In genomic region chr3:188486952-188487351, GRCh38 we compare ENCODE assay signal across 22 cellular contexts.
DNase-seq lines count a peak whose midpoint lies in the region; ATAC-seq, FAIRE-seq and TF ChIP-seq lines count a peak whose summit lies in the region.
"Had no signal": no experiment of that assay in that cellular context is flagged by ENCODE, and none has a peak within 500 bp of the region (broad histone marks: within the 10 kb centered on the region; RNA-seq: fewer than 3 reads in every experiment).

No MANE protein-coding gene starts in this region.

- peaks cover 18% of the 10 kb centered on the region for H3K9me3 Mint-ChIP-seq in activated CD4-positive, alpha-beta T cell treated with anti-CD3 and anti-CD28 coated beads, Interleukin-2, amount 10 ng/mL, durations not matched to agents 24 days and 14 days
- H3K9me3 Mint-ChIP-seq in osteocyte (ENCODE audit: unreplicated experiment): no peaks in the 10 kb centered on the region
- peaks cover 2% of the 10 kb centered on the region for H3K9me3 Mint-ChIP-seq in activated T-helper 17 cell treated with anti-CD3 and anti-CD28 coated beads, Interleukin-2, amount 50 U/mL, for 72 hours

- no peak overlapping the region for H2BK120ac ChIP-seq in H1 (replicated peaks; ENCODE audit: low read depth, low read length)

- H3K56ac ChIP-seq in H1 (replicated peaks; ENCODE audit: insufficient read length, low read depth, low read length): no peak overlapping the region

- H3K4me3 Mint-ChIP-seq in activated CD4-positive, alpha-beta T cell treated with anti-CD3 and anti-CD28 coated beads, Interleukin-2, amount 10 ng/mL, durations not matched to agents 24 days and 14 days: no peak overlapping the region
- no peak overlapping the region for H3K4me3 Mint-ChIP-seq in osteocyte (ENCODE audit: unreplicated experiment)
- no peak overlapping the region for H3K4me3 Mint-ChIP-seq in activated T-helper 17 cell treated with anti-CD3 and anti-CD28 coated beads, Interleukin-2, amount 50 U/mL, for 72 hours
- H3K4me3 Mint-ChIP-seq: B cell, CD14-positive monocyte, IgD-negative memory B cell had no signal

- CTCF ChIA-PET in H1 (lab: Charles Lee; ENCODE audit: partially characterized antibody): no interaction called here

- H2BK15ac ChIP-seq in H1 (ENCODE audit: low read length): no peak overlapping the region

- no peak overlapping the region for H2BK12ac ChIP-seq in H1 (ENCODE audit: low read depth, low read length)

- H2AFZ ChIP-seq in H1 (ENCODE audit: low read length): no peak overlapping the region

- no peak for FAIRE-seq in H1 (lab: Jason Lieb, UNC)

- no peak overlapping the region for H4K5ac ChIP-seq in H1 (ENCODE audit: insufficient read length, low read depth, low read length)

- H2BK5ac ChIP-seq in H1 (ENCODE audit: low read depth, low read length): no peak overlapping the region

- no peak overlapping the region for H3K9ac ChIP-seq in H1 (replicated peaks in 1 of 4; ENCODE audit: extremely low read depth in 1 of 4, low read depth in 3 of 4, low read length in 3 of 4)

- H3K4ac ChIP-seq in H1 (replicated peaks; ENCODE audit: insufficient read length, low read depth, low read length): no peak overlapping the region

- no peaks in the 10 kb centered on the region for H3K9me3 ChIP-seq in H1 (ENCODE audit: insufficient read depth in 2 of 2, low read depth in 1 of 2, low read length in 1 of 2)
- no peaks in the 10 kb centered on the region for H3K9me3 ChIP-seq in WERI-Rb-1 (ENCODE audit: severe bottlenecking)
- H3K9me3 ChIP-seq: SJCRH30 had no signal

- intact Hi-C loops in activated CD4-positive, alpha-beta T cell treated with anti-CD3 and anti-CD28 coated beads, Interleukin-2, amount 10 ng/mL, durations not matched to agents 24 days and 14 days (cut with micrococcal nuclease): no loop called here

- H3K79me2 ChIP-seq in H1 (ENCODE audit: control insufficient read depth in 1 of 2, insufficient read depth in 2 of 2, low read length in 2 of 2): no peaks in the 10 kb centered on the region

- H3K27me3 Mint-ChIP-seq in activated CD4-positive, alpha-beta T cell treated with anti-CD3 and anti-CD28 coated beads, Interleukin-2, amount 10 ng/mL, durations not matched to agents 24 days and 14 days: no peaks in the 10 kb centered on the region
- no peaks in the 10 kb centered on the region for H3K27me3 Mint-ChIP-seq in osteocyte (ENCODE audit: unreplicated experiment)
- H3K27me3 Mint-ChIP-seq in activated T-helper 17 cell treated with anti-CD3 and anti-CD28 coated beads, Interleukin-2, amount 50 U/mL, for 72 hours: no peaks in the 10 kb centered on the region
- H3K27me3 Mint-ChIP-seq: B cell, IgD-negative memory B cell had no signal

- WGBS in H1 (ENCODE audit: extremely low coverage in 1 of 2, insufficient coverage in 1 of 2, insufficient read length in 1 of 2, insufficient replicate concordance in 2 of 2, low coverage in 1 of 2, low lambda C conversion rate in 2 of 2, missing lambda C conversion rate in 1 of 2), 2 experiments: 92% methylated on average over 3 of the region's 3 CpGs; no CpG with 5 or more reads in 1 of the 2 experiments

- H3K4me2 ChIP-seq in H1 (ENCODE audit: insufficient read depth in 1 of 2, low read depth in 2 of 2, low read length in 2 of 2): no peak overlapping the region

- no peaks in the 10 kb centered on the region; a peak in 1 of 8 replicates for H3K36me3 ChIP-seq in H1 (ENCODE audit: control insufficient read depth in 2 of 4, insufficient read depth in 4 of 4, low read length in 3 of 4)
- H3K36me3 ChIP-seq in WERI-Rb-1: no peaks in the 10 kb centered on the region
- H3K36me3 ChIP-seq: SJCRH30 had no signal

- no peak overlapping the region for H3K4me3 ChIP-seq in H1 (ENCODE audit: extremely low read depth in 1 of 4, insufficient read depth in 2 of 4, low read depth in 3 of 4, low read length in 4 of 4)
- no peak overlapping the region for H3K4me3 ChIP-seq in WERI-Rb-1 (ENCODE audit: low read depth, low read length)
- H3K4me3 ChIP-seq: SJCRH30 had no signal

- peak; percentile 3 for DNase-seq in activated CD4-positive, alpha-beta T cell treated with anti-CD3 and anti-CD28 coated beads, Interleukin-2, amount 10 ng/mL, durations not matched to agents 24 days and 14 days
- no peak for DNase-seq in activated CD4-positive, alpha-beta T cell treated with anti-CD3 and anti-CD28 coated beads, Interleukin-2, amount 50 U/mL, for 4 hours
- no peak for DNase-seq in H1 (ENCODE audit: low read depth in 1 of 2, low spot score in 2 of 2)
- DNase-seq in osteocyte (ENCODE audit: extremely low spot score, unreplicated experiment): no peak
- DNase-seq in WERI-Rb-1: no peak
- no peak for DNase-seq in HUDEP-2 (lab: John Stamatoyannopoulos, UW; ENCODE audit: unreplicated experiment in 76 of 76)
- DNase-seq: DMS79, H7, Kasumi-1, NCI-H1092, NCI-H1436 treated with DMSO at 0.1 percent for 48 hours, NCI-H2029 treated with DMSO at 0.1 percent for 48 hours, NCI-H226, NCI-H510A treated with DMSO at 0.1 percent for 48 hours, NCI-H748 treated with DMSO at 0.1 percent for 48 hours, SJCRH30 had no signal

- peaks cover 0 to 2% (median 0%) of the 10 kb centered on the region in 4 experiments; a peak in 1 of 7 replicates for H3K27me3 ChIP-seq in H1 (replicated peaks in 1 of 4; ENCODE audit: control insufficient read depth in 3 of 4, extremely low read depth in 1 of 4, insufficient read depth in 3 of 4, low read length in 3 of 4)
- no peaks in the 10 kb centered on the region for H3K27me3 ChIP-seq in WERI-Rb-1 (ENCODE audit: insufficient read depth, low read depth, severe bottlenecking)
- H3K27me3 ChIP-seq: SJCRH30 had no signal

- H3K4me1 ChIP-seq in H1 (replicated peaks in 1 of 4; ENCODE audit: control insufficient read depth in 3 of 4, insufficient read depth in 4 of 4, low read length in 3 of 4): no peaks in the 10 kb centered on the region
- H3K4me1 ChIP-seq: SJCRH30 had no signal

- TF ChIP-seq CTCF in H1 (IDR thresholded peaks at IDR 0.05; ENCODE audit: control extremely low read depth in 1 of 3, insufficient read depth in 1 of 3, low read depth in 1 of 3, low read length in 3 of 3): no peak
- no peak for TF ChIP-seq CTCF in osteocyte (IDR thresholded peaks at IDR 0.05)
- no peak for TF ChIP-seq CTCF in WERI-Rb-1 (IDR thresholded peaks at IDR 0.05; ENCODE audit: low read depth, low read length)

- H3K79me1 ChIP-seq in H1 (ENCODE audit: low read depth, low read length): no peaks in the 10 kb centered on the region

- peaks cover 7% of the 10 kb centered on the region for H3K4me1 Mint-ChIP-seq in activated CD4-positive, alpha-beta T cell treated with anti-CD3 and anti-CD28 coated beads, Interleukin-2, amount 10 ng/mL, durations not matched to agents 24 days and 14 days
- H3K4me1 Mint-ChIP-seq in osteocyte (ENCODE audit: unreplicated experiment): peaks cover 74% of the 10 kb centered on the region
- H3K4me1 Mint-ChIP-seq in activated T-helper 17 cell treated with anti-CD3 and anti-CD28 coated beads, Interleukin-2, amount 50 U/mL, for 72 hours: peaks cover 6% of the 10 kb centered on the region

- no peak overlapping the region for H3K18ac ChIP-seq in H1 (ENCODE audit: extremely low read depth, low read length)

- H2AK5ac ChIP-seq in H1 (ENCODE audit: low read depth, low read length): no peak overlapping the region

- POLR2A ChIA-PET in H1 (lab: Charles Lee; ENCODE audit: partially characterized antibody): no interaction called here

- H3K23me2 ChIP-seq in H1 (ENCODE audit: low read depth, low read length): no peaks in the 10 kb centered on the region

- no peak overlapping the region for H3K14ac ChIP-seq in H1 (ENCODE audit: insufficient read length)

- H3K27ac Mint-ChIP-seq in activated CD4-positive, alpha-beta T cell treated with anti-CD3 and anti-CD28 coated beads, Interleukin-2, amount 10 ng/mL, durations not matched to agents 24 days and 14 days: no peak overlapping the region
- peak overlapping the region; percentile 38 for H3K27ac Mint-ChIP-seq in osteocyte (ENCODE audit: unreplicated experiment)
- H3K27ac Mint-ChIP-seq in activated T-helper 17 cell treated with anti-CD3 and anti-CD28 coated beads, Interleukin-2, amount 50 U/mL, for 72 hours: no peak overlapping the region
- H3K27ac Mint-ChIP-seq: B cell, CD14-positive monocyte had no signal

- H4K8ac ChIP-seq in H1 (ENCODE audit: extremely low read depth, insufficient read depth, low read length): no peak overlapping the region

- TF ChIP-seq POLR2A in H1 (IDR thresholded peaks at IDR 0.05; ENCODE audit: control extremely low read depth in 1 of 2, low read depth in 2 of 2, low read length in 2 of 2): no peak

- H4K20me1 ChIP-seq in H1 (replicated peaks in 1 of 2; ENCODE audit: control insufficient read depth in 1 of 2, insufficient read depth in 2 of 2, low read length in 2 of 2): no peaks in the 10 kb centered on the region

- no peak overlapping the region for H3K23ac ChIP-seq in H1 (ENCODE audit: insufficient read length)

- ATAC-seq in activated T-helper 17 cell treated with anti-CD3 and anti-CD28 coated beads, Interleukin-2, amount 50 U/mL, for 72 hours (replicated peaks): no peak
- ATAC-seq: Panc1 had no signal

- no peak overlapping the region for H4K91ac ChIP-seq in H1 (replicated peaks; ENCODE audit: insufficient read length, low read length)

- no peak overlapping the region for H2BK20ac ChIP-seq in H1 (ENCODE audit: low read length)

- H3K36me3 Mint-ChIP-seq in activated CD4-positive, alpha-beta T cell treated with anti-CD3 and anti-CD28 coated beads, Interleukin-2, amount 10 ng/mL, durations not matched to agents 24 days and 14 days (ENCODE audit: low read depth): peaks cover 44% of the 10 kb centered on the region
- H3K36me3 Mint-ChIP-seq in osteocyte (ENCODE audit: unreplicated experiment): peaks cover 33% of the 10 kb centered on the region
- H3K36me3 Mint-ChIP-seq in activated T-helper 17 cell treated with anti-CD3 and anti-CD28 coated beads, Interleukin-2, amount 50 U/mL, for 72 hours (ENCODE audit: low read depth): peaks cover 70% of the 10 kb centered on the region

- TF ChIP-seq RAD21 in Ishikawa (IDR thresholded peaks at IDR 0.05; ENCODE audit: low read depth) (no peak), H1 (IDR thresholded peaks at IDR 0.05 in 1 of 2, conservative IDR thresholded peaks at IDR 0.05 in 1 of 2; ENCODE audit: low read depth in 2 of 2, low read length in 2 of 2) (no peak)

- H3K27ac ChIP-seq in H1 (ENCODE audit: low read depth, low read length): no peak overlapping the region
- no peak overlapping the region for H3K27ac ChIP-seq in WERI-Rb-1
- H3K27ac ChIP-seq: SJCRH30 had no signal

- TF ChIP-seq EP300 in Ishikawa (IDR thresholded peaks at IDR 0.05; ENCODE audit: borderline replicate concordance) (no peak), H1 (IDR thresholded peaks at IDR 0.05; ENCODE audit: borderline replicate concordance in 1 of 2, low read depth in 2 of 2, low read length in 2 of 2) (no peak)

TF ChIP-seq in Ishikawa, 13 proteins besides CTCF, POLR2A, EP300 and RAD21:
- TF ChIP-seq NFIC (IDR thresholded peaks at IDR 0.05) (no peak), CEBPB (IDR thresholded peaks at IDR 0.05) (peak; percentile 92), TCF12 (IDR thresholded peaks at IDR 0.05; ENCODE audit: low read depth) (no peak)
TF ChIP-seq in Ishikawa: peak in this region for 1.

TF ChIP-seq in H1, 55 proteins besides CTCF, POLR2A, EP300 and RAD21:
- peak; percentile 92 for TF ChIP-seq CEBPB (IDR thresholded peaks at IDR 0.05; ENCODE audit: low read depth, low read length)
- no peak for TF ChIP-seq BCL11A (IDR thresholded peaks at IDR 0.05; ENCODE audit: low read depth in 2 of 2, low read length in 2 of 2)
